21 cellular contexts compared by ENCODE assay signal in genomic region chr18:39911716-39912115, GRCh38.
"Had no signal": no experiment of that assay in that cellular context is flagged by ENCODE, and none has a peak within 500 bp of the region (broad histone marks: within the 10 kb centered on the region; RNA-seq: fewer than 3 reads in every experiment).

No MANE protein-coding gene starts in this region.

- H3K4me2 ChIP-seq: SK-N-SH had no signal

- DNase-seq: IMR-90, Karpas-422, KG1, MM.1S, NCI-H1092 treated with DMSO at 0.1 percent for 48 hours, NCI-H1436, NCI-H187, NCI-H2029, NCI-H2081 treated with DMSO at 0.1 percent for 48 hours, NCI-H2171, NCI-H226, NCI-H446, NCI-H510A, NCI-H524 treated with DMSO at 0.1 percent for 48 hours, NCI-H69, NCI-H774, RPMI8226, SHP77, SK-N-SH had no signal

- H3K9ac ChIP-seq: SK-N-SH had no signal

- H3K9me3 ChIP-seq: SK-N-SH had no signal

- FAIRE-seq: HepG2, RCC 7860 had no signal

- ATAC-seq: HepG2 had no signal
